In the genomic region with DNA sequence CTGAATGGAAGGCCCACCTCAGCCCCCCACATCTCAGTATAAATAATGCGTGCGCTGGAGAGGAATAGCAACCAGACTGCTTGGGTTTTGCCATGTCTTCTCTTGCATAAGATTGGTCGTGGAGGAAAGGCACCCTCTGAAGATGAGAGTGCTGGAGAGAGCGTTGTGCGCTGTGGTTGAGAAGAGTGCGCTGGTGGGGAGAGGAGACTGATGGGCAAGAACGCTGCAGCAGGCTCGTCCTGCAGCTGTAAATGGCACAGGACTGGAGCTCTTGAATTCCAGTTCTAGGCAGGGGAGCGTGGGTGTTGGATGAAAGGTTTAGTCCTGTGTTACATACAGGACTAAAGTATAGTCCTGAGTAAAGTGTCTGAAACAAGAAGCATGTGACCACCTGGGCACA, we compare ENCODE assay signal across 15 cellular contexts. TPM values are rescaled to one million over a fixed set of nuclear protein-coding genes. Genes with fewer than 3 reads are reported as not detected.
DNase-seq lines count a peak whose midpoint lies in the region; ATAC-seq and TF ChIP-seq lines count a peak whose summit lies in the region.
"Had no signal": no experiment of that assay in that cellular context is flagged by ENCODE, and none has a peak within 500 bp of the region (broad histone marks: within the 10 kb centered on the region; RNA-seq: fewer than 3 reads in every experiment).

No MANE protein-coding gene starts in this region.

- H3K36me3 Mint-ChIP-seq in nephron progenitor cell (ENCODE audit: low read depth), result peaks cover 86% of the 10 kb centered on the region

- H3K27ac Mint-ChIP-seq in nephron progenitor cell, result peak overlapping the region; percentile 90
- H3K27ac Mint-ChIP-seq: activated CD4-positive, alpha-beta T cell treated with anti-CD3 and anti-CD28 coated beads, Interleukin-2, amount 10 ng/mL, durations not matched to agents 7 days and 5 days had no signal

- no peak overlapping the region for H3K4me3 Mint-ChIP-seq in nephron progenitor cell
- H3K4me3 Mint-ChIP-seq: activated CD4-positive, alpha-beta T cell treated with anti-CD3 and anti-CD28 coated beads, Interleukin-2, amount 10 ng/mL, durations not matched to agents 7 days and 5 days had no signal

- no peaks in the 10 kb centered on the region for H3K9me3 ChIP-seq in cardiac muscle cell (ENCODE audit: low read depth)
- H3K9me3 ChIP-seq in uterus, result no peaks in the 10 kb centered on the region
- H3K9me3 ChIP-seq: breast epithelium, thyroid gland had no signal

- H3K4me1 Mint-ChIP-seq in nephron progenitor cell, result peaks cover 29% of the 10 kb centered on the region
- H3K4me1 Mint-ChIP-seq: activated CD4-positive, alpha-beta T cell treated with anti-CD3 and anti-CD28 coated beads, Interleukin-2, amount 10 ng/mL, durations not matched to agents 7 days and 5 days had no signal

- H3K4me3 ChIP-seq in cardiac muscle cell (no peak overlapping the region), uterus (no peak overlapping the region)
- H3K4me3 ChIP-seq: breast epithelium, HAP-1, thyroid gland had no signal

- H3K36me3 ChIP-seq in cardiac muscle cell (peaks cover 10% of the 10 kb centered on the region), uterus (no peaks in the 10 kb centered on the region)

- ATAC-seq in Right ventricle myocardium inferior, result peak; percentile 56
- ATAC-seq in stimulated activated naive CD8-positive, alpha-beta T cell treated with anti-CD3 and anti-CD28 coated beads, Interleukin-15, Interleukin-2, amounts not matched to agents 100 U/mL and 50 U/mL, for 24 hours, result no peak

- TF ChIP-seq CTCF in cardiac muscle cell (IDR thresholded peaks at IDR 0.05; ENCODE audit: low read depth, low read length), result no peak
- no peak for TF ChIP-seq CTCF in nephron progenitor cell (IDR thresholded peaks at IDR 0.05)
- no peak for TF ChIP-seq CTCF in uterus (IDR thresholded peaks at IDR 0.05)

- H3K9me3 Mint-ChIP-seq in nephron progenitor cell, result peaks cover 29% of the 10 kb centered on the region
- H3K9me3 Mint-ChIP-seq: activated CD4-positive, alpha-beta T cell treated with anti-CD3 and anti-CD28 coated beads, Interleukin-2, amount 10 ng/mL, durations not matched to agents 7 days and 5 days had no signal

- no peaks in the 10 kb centered on the region for H3K27me3 Mint-ChIP-seq in nephron progenitor cell (ENCODE audit: low read depth, poor library complexity)
- H3K27me3 Mint-ChIP-seq: activated CD4-positive, alpha-beta T cell treated with anti-CD3 and anti-CD28 coated beads, Interleukin-2, amount 10 ng/mL, durations not matched to agents 7 days and 5 days had no signal

- no peak for DNase-seq in Right ventricle myocardium inferior (ENCODE audit: missing footprints)
- DNase-seq in cardiac septum (ENCODE audit: low spot score), result no peak
- DNase-seq in cardiac muscle cell (ENCODE audit: low read depth in 1 of 2, low spot score in 1 of 2), result no peak
- no peak for DNase-seq in nephron progenitor cell
- no peak for DNase-seq in uterus
- no peak for DNase-seq in NCI-H524 (lab: John Stamatoyannopoulos, UW)
- no peak for DNase-seq in OCI-M2 (lab: John Stamatoyannopoulos, UW; ENCODE audit: unreplicated experiment)
- no peak for DNase-seq in stimulated activated naive CD8-positive, alpha-beta T cell treated with anti-CD3 and anti-CD28 coated beads, Interleukin-15, Interleukin-2, amounts not matched to agents 100 U/mL and 50 U/mL, for 24 hours
- DNase-seq: activated CD4-positive, alpha-beta T cell treated with anti-CD3 and anti-CD28 coated beads, Interleukin-2, amount 10 ng/mL, durations not matched to agents 7 days and 5 days; Calu3; occipital lobe; thyroid gland had no signal

- H3K27me3 ChIP-seq in cardiac muscle cell (no peaks in the 10 kb centered on the region), uterus (no peaks in the 10 kb centered on the region)
- H3K27me3 ChIP-seq: breast epithelium, thyroid gland had no signal

- TF ChIP-seq POLR2A in uterus (IDR thresholded peaks at IDR 0.05), result no peak

- intact Hi-C loops in Right ventricle myocardium inferior (cut with DNase I) (no loop called here), cardiac septum (cut with DNase I) (no loop called here), uterus (cut with DNase I; ENCODE audit: low total_unique reads) (no loop called here)

- H3K27ac ChIP-seq in cardiac muscle cell, result peak overlapping the region; percentile 100
- peak overlapping the region; percentile 68 to 85 for H3K27ac ChIP-seq in uterus
- H3K27ac ChIP-seq: breast epithelium, HL-60, thyroid gland had no signal

- peaks cover 45% of the 10 kb centered on the region for H3K4me1 ChIP-seq in cardiac muscle cell (ENCODE audit: low read depth)
- peaks cover 0 to 10% of the 10 kb centered on the region in 2 donors for H3K4me1 ChIP-seq in uterus
- H3K4me1 ChIP-seq: breast epithelium, thyroid gland had no signal

RNA-seq across cellular contexts. Expression of a gene that starts 51.5 kb away (rescaled TPM):
- total RNA-seq in Right ventricle myocardium inferior (84.7 TPM), cardiac septum (62.2 TPM), cardiac muscle cell (26.2 and 43.5 TPM in 2 replicates), uterus (10 to 100 TPM in 3 of 4 donors, 1 to 10 TPM in 1; 7.9 to 71.3 (median 26.1) TPM)
- polyA plus RNA-seq in cardiac muscle cell, result 31.0 and 44.5 TPM in 2 replicates

RNA-seq across cellular contexts. Expression of a gene that starts 51.8 kb away (rescaled TPM):
- 12.4 TPM for total RNA-seq in Right ventricle myocardium inferior
- total RNA-seq in cardiac septum, result 11.4 TPM
- 19.0 and 23.0 TPM in 2 replicates for total RNA-seq in cardiac muscle cell
- 23.1 and 32.8 TPM in 2 replicates for polyA plus RNA-seq in cardiac muscle cell
- 10 to 100 TPM in 3 of 4 donors, 1 to 10 TPM in 1; 5.3 to 33.2 (median 24.4) TPM for total RNA-seq in uterus
